20 cellular contexts compared by ENCODE assay signal in the genomic region with DNA sequence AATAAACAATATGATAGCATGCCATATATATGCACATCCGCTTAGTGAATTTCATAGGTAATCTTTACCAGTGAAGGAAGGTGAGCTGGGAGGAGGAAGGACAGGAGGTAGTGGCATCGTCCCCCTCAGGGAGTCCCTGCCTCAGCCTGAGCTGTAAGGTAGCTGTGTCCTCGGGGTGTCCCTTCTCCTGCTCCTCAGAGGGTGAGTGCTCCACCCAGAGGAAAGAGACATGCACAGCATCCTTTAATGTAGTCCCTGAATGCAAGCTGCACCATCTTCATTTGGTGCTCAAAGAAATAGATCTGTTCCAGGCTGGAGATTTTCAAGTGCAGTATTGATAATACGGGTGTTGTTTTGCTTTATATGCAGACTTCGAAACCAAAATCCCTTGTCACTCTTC.
DNase-seq lines count a peak whose midpoint lies in the region; ATAC-seq, FAIRE-seq and TF ChIP-seq lines count a peak whose summit lies in the region.
"Had no signal": no experiment of that assay in that cellular context is flagged by ENCODE, and none has a peak within 500 bp of the region (broad histone marks: within the 10 kb centered on the region; RNA-seq: fewer than 3 reads in every experiment).

No MANE protein-coding gene starts in this region.

- H3K9ac ChIP-seq in DND-41 (ENCODE audit: low read depth, low read length) (no peak overlapping the region), keratinocyte (ENCODE audit: control insufficient read depth, extremely low read depth, insufficient read depth, low read length) (no peak overlapping the region)

- dilution Hi-C loops in keratinocyte (cut with MboI; ENCODE audit: extremely low pct_ligation_motif_present, low sequenced_read_pairs): no loop called here

- no peaks in the 10 kb centered on the region for H3K9me1 ChIP-seq in keratinocyte (ENCODE audit: control insufficient read depth, extremely low read depth, insufficient read depth, low read length)

- no peak for TF ChIP-seq POLR2A in testis (IDR thresholded peaks at IDR 0.05)

- H3K9me3 ChIP-seq in DND-41 (ENCODE audit: insufficient read depth, low read length, severe bottlenecking) (no peaks in the 10 kb centered on the region), keratinocyte (ENCODE audit: control insufficient read depth, low read depth, low read length) (no peaks in the 10 kb centered on the region), testis (no peaks in the 10 kb centered on the region)
- H3K9me3 ChIP-seq: left ventricle myocardium inferior, pancreas, uterus had no signal

- H3K79me2 ChIP-seq in DND-41 (ENCODE audit: insufficient read depth, low read length) (no peaks in the 10 kb centered on the region), keratinocyte (ENCODE audit: control insufficient read depth, insufficient read depth, low read length) (no peaks in the 10 kb centered on the region)

- H4K20me1 ChIP-seq in DND-41 (ENCODE audit: insufficient read depth, low read length) (no peaks in the 10 kb centered on the region), keratinocyte (ENCODE audit: control insufficient read depth, extremely low read depth, insufficient read depth, low read length) (no peaks in the 10 kb centered on the region)

- TF ChIP-seq CTCF in DND-41 (IDR thresholded peaks at IDR 0.05; ENCODE audit: borderline replicate concordance, extremely low read depth, low read length, poor library complexity, severe bottlenecking) (peak; percentile 24), RWPE1 (conservative IDR thresholded peaks at IDR 0.05; ENCODE audit: low read depth) (no peak), keratinocyte (optimal IDR thresholded peaks at IDR 0.05 in 1 of 3, IDR thresholded peaks at IDR 0.05 in 1 of 3, conservative IDR thresholded peaks at IDR 0.05 in 1 of 3; ENCODE audit: extremely low read depth in 1 of 3, insufficient read depth in 2 of 3, low read length in 3 of 3) (peak in 2 of 3 experiments; percentile 32 to 40), testis (IDR thresholded peaks at IDR 0.05) (no peak)

- POLR2A ChIA-PET in RWPE1 (lab: Yijun Ruan, JAX; ENCODE audit: low non-redundant PET): no interaction called here

- H2AFZ ChIP-seq in DND-41 (ENCODE audit: low read depth, low read length) (no peak overlapping the region), keratinocyte (ENCODE audit: control insufficient read depth, low read length) (no peak overlapping the region)

- no peak overlapping the region for H3K4me3 ChIP-seq in DND-41 (ENCODE audit: low read depth in 1 of 2, low read length in 2 of 2)
- no peak overlapping the region for H3K4me3 ChIP-seq in keratinocyte (ENCODE audit: control insufficient read depth in 2 of 3, extremely low read depth in 1 of 3, insufficient read depth in 2 of 3, low read depth in 1 of 3, low read length in 3 of 3)
- H3K4me3 ChIP-seq in testis: no peak overlapping the region
- H3K4me3 ChIP-seq: left ventricle myocardium inferior, pancreas, skin epidermis, uterus had no signal

- H3K27ac ChIP-seq in DND-41 (ENCODE audit: low read length) (no peak overlapping the region), RWPE1 (no peak overlapping the region), keratinocyte (ENCODE audit: control insufficient read depth, insufficient read depth, low read length) (no peak overlapping the region), testis (no peak overlapping the region)
- H3K27ac ChIP-seq: left ventricle myocardium inferior, pancreas, skin epidermis, uterus had no signal

- intact Hi-C loops in testis (cut with DNase I; ENCODE audit: low total_unique reads): no loop called here

- DNase-seq in DND-41 (no peak), RWPE1 (ENCODE audit: low spot score) (peak; percentile 16), keratinocyte (ENCODE audit: low read depth, low spot score) (no peak), testis (no peak), NCI-H1417 treated with DMSO at 0.1 percent for 48 hours (lab: John Stamatoyannopoulos, UW) (no peak), OCI-M2 (lab: John Stamatoyannopoulos, UW; ENCODE audit: unreplicated experiment) (no peak)
- no peak for DNase-seq in activated CD4-positive, alpha-beta T cell treated with anti-CD3 and anti-CD28 coated beads for 4 hours
- DNase-seq: activated CD8-positive, alpha-beta T cell treated with anti-CD3 and anti-CD28 coated beads for 36 hours; activated naive CD8-positive, alpha-beta T cell treated with anti-CD3 and anti-CD28 coated beads, Interleukin-2, amount 50 U/mL, for 24 hours; DMS 273 treated with DMSO at 0.1 percent for 48 hours; effector CD4-positive, alpha-beta T cell; left ventricle myocardium inferior; NCI-H1092 treated with DMSO at 0.1 percent for 48 hours; pancreas; stimulated activated naive B cell treated with anti-CD40 and anti-IgM and Interleukin-4, amounts not matched to agents 10 μg/mL and 1 μg/mL and 100 μg/mL, for 72 hours; uterus had no signal

- H3K27me3 ChIP-seq in DND-41 (ENCODE audit: insufficient read depth, low read length, poor library complexity) (no peaks in the 10 kb centered on the region), keratinocyte (ENCODE audit: control insufficient read depth, extremely low read depth, insufficient read depth, low read length) (no peaks in the 10 kb centered on the region), testis (no peaks in the 10 kb centered on the region)
- H3K27me3 ChIP-seq: pancreas, uterus had no signal

- H3K4me2 ChIP-seq in DND-41 (ENCODE audit: insufficient read depth, low read length) (no peak overlapping the region), keratinocyte (ENCODE audit: control insufficient read depth, extremely low read depth, insufficient read depth, low read depth, low read length) (no peak overlapping the region)

- WGBS in testis, 2 donors: 87 to 91% methylated on average over 5 of the region's 5 CpGs

- no peaks in the 10 kb centered on the region for H3K4me1 ChIP-seq in DND-41 (ENCODE audit: insufficient read depth, low read length)
- peaks cover 6% of the 10 kb centered on the region for H3K4me1 ChIP-seq in keratinocyte (ENCODE audit: control insufficient read depth, extremely low read depth, insufficient read depth, low read length)
- no peaks in the 10 kb centered on the region for H3K4me1 ChIP-seq in testis
- H3K4me1 ChIP-seq: left ventricle myocardium inferior, pancreas, uterus had no signal

- H3K36me3 ChIP-seq in DND-41 (ENCODE audit: insufficient read depth, low read length) (no peaks in the 10 kb centered on the region), keratinocyte (ENCODE audit: control insufficient read depth in 2 of 2, extremely low read depth in 1 of 2, insufficient read depth in 2 of 2, low read length in 2 of 2) (no peaks in the 10 kb centered on the region), testis (ENCODE audit: low read depth, missing control alignments) (no peaks in the 10 kb centered on the region)
- H3K36me3 ChIP-seq: left ventricle myocardium inferior, pancreas, uterus had no signal

- no peak for FAIRE-seq in keratinocyte (lab: Jason Lieb, UNC)
- FAIRE-seq: H1, pancreas, TTC549 had no signal

- CTCF ChIA-PET in RWPE1 (lab: Yijun Ruan, JAX): no interaction called here

- ATAC-seq in DND-41 (ENCODE audit: insufficient read depth, low read depth) (no peak), GM18907 (IDR thresholded peaks at IDR 0.05; ENCODE audit: unreplicated experiment) (peak; percentile 64)
- ATAC-seq: activated CD8-positive, alpha-beta T cell treated with anti-CD3 and anti-CD28 coated beads for 36 hours; activated naive CD8-positive, alpha-beta T cell treated with anti-CD3 and anti-CD28 coated beads, Interleukin-2, amount 50 U/mL, for 24 hours; pancreas had no signal

Comparison
In these comparisons a context has a peak if more than half of its experiments do, and no peak if none do; other contexts are left out.
1. CTCF ChIP-seq: peak in DND-41 (single experiment) and keratinocyte (2 of 3); none in RWPE1 (single experiment) and testis (0 of 3).